19 cellular contexts compared by ENCODE assay signal in the genomic region with DNA sequence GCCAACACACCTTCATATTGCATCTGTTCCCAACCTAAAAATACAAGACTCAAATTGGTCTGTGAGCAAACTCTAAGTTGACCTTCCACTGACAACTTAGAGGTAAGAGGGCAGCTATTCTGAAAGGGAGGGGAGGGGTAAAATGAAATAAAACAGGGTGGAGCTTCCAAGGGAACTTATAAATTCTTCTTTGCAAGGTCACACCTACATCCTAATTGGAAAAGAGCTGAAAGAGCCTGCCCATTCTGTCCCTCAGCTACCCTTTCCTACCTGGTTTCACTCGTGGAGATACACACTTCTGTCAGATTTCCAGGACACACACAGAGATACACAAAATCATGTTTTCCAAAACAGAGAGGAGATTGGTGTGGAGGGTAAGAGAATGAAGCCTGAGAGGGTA. TPM values are rescaled to one million over a fixed set of nuclear protein-coding genes. Genes with fewer than 3 reads are reported as not detected.
DNase-seq lines count a peak whose midpoint lies in the region; TF ChIP-seq lines count a peak whose summit lies in the region.
"Had no signal": no experiment of that assay in that cellular context is flagged by ENCODE, and none has a peak within 500 bp of the region (broad histone marks: within the 10 kb centered on the region; RNA-seq: fewer than 3 reads in every experiment).

No MANE protein-coding gene starts in this region.

- no peak overlapping the region for H2AK5ac ChIP-seq in mesenchymal stem cell (ENCODE audit: low read length, severe bottlenecking)

- H3K9ac ChIP-seq in MM.1S (ENCODE audit: low read length) (peak overlapping the region; percentile 74; the same call in 1 of the 2 replicates), mesenchymal stem cell (ENCODE audit: low read length) (no peak overlapping the region)

- H3K27me3 ChIP-seq in MM.1S (replicated peaks; ENCODE audit: insufficient read depth, low read length): no peaks in the 10 kb centered on the region
- peaks cover 23 to 36% of the 10 kb centered on the region in 2 experiments for H3K27me3 ChIP-seq in mesenchymal stem cell (ENCODE audit: control insufficient read depth in 1 of 2, insufficient read depth in 1 of 2, low read length in 2 of 2)
- H3K27me3 ChIP-seq: thyroid gland had no signal

- H4K8ac ChIP-seq in mesenchymal stem cell (ENCODE audit: low read length): no peak overlapping the region

- H3K14ac ChIP-seq in mesenchymal stem cell (ENCODE audit: low read length in 2 of 2): no peak overlapping the region

- no peaks in the 10 kb centered on the region for H3K9me2 ChIP-seq in MM.1S (replicated peaks; ENCODE audit: insufficient read depth, low read length)

- no peak overlapping the region for H3K27ac Mint-ChIP-seq in nephron progenitor cell
- H3K27ac Mint-ChIP-seq: activated T-helper 17 cell treated with anti-CD3 and anti-CD28 coated beads, Interleukin-2, amount 50 U/mL, for 72 hours had no signal

- H2AFZ ChIP-seq in MM.1S (ENCODE audit: low read length) (no peak overlapping the region), mesenchymal stem cell (ENCODE audit: low read depth, low read length) (no peak overlapping the region)

- H3K4me1 ChIP-seq in MM.1S (ENCODE audit: low read length): peaks cover 35% of the 10 kb centered on the region
- peaks cover 7% of the 10 kb centered on the region for H3K4me1 ChIP-seq in mesenchymal stem cell (ENCODE audit: control insufficient read depth, insufficient read depth, low read depth, low read length)
- H3K4me1 ChIP-seq: sigmoid colon had no signal

- H2BK5ac ChIP-seq in mesenchymal stem cell (ENCODE audit: low read depth, low read length, poor library complexity, severe bottlenecking): no peak overlapping the region

- no peak for TF ChIP-seq CTCF in GM12864 (IDR thresholded peaks at IDR 0.05; ENCODE audit: low read depth, low read length, missing control alignments)
- no peak for TF ChIP-seq CTCF in MM.1S (IDR thresholded peaks at IDR 0.05; ENCODE audit: low read length)
- no peak for TF ChIP-seq CTCF in epithelial cell of proximal tubule (conservative IDR thresholded peaks at IDR 0.05; ENCODE audit: low read depth, low read length)
- TF ChIP-seq CTCF in nephron progenitor cell (IDR thresholded peaks at IDR 0.05): no peak

- peaks cover 43% of the 10 kb centered on the region for H3K79me2 ChIP-seq in MM.1S (ENCODE audit: low read length)

- peak overlapping the region; percentile 64; the same call in 1 of the 2 replicates for H3K4me3 ChIP-seq in GM12864 (ENCODE audit: low read depth, low read length)
- peak overlapping the region; percentile 92 for H3K4me3 ChIP-seq in MM.1S (ENCODE audit: low read length)
- H3K4me3 ChIP-seq in epithelial cell of proximal tubule (ENCODE audit: low read depth, low read length): peak overlapping the region; percentile 80
- H3K4me3 ChIP-seq in mesenchymal stem cell (ENCODE audit: insufficient read depth in 1 of 2, low read depth in 1 of 2, low read length in 2 of 2): no peak overlapping the region

- H2BK12ac ChIP-seq in mesenchymal stem cell (ENCODE audit: low read length in 2 of 2): no peak overlapping the region

- H3F3A ChIP-seq in MM.1S (ENCODE audit: insufficient read depth, low read length): peaks cover 26% of the 10 kb centered on the region

- H3K4me2 ChIP-seq in MM.1S (ENCODE audit: low read depth, low read length): peak overlapping the region; percentile 97
- no peak overlapping the region for H3K4me2 ChIP-seq in mesenchymal stem cell (ENCODE audit: low read length, poor library complexity, severe bottlenecking)

- no peak overlapping the region for H3K4ac ChIP-seq in mesenchymal stem cell (ENCODE audit: low read depth in 1 of 2, low read length in 2 of 2)

- no peaks in the 10 kb centered on the region for H4K20me1 ChIP-seq in MM.1S (ENCODE audit: insufficient read depth, low read length)

- H4K91ac ChIP-seq in mesenchymal stem cell (ENCODE audit: low read length): no peak overlapping the region

- no peak overlapping the region for H3K23ac ChIP-seq in mesenchymal stem cell (ENCODE audit: low read length in 2 of 2)

- no peaks in the 10 kb centered on the region for H3K9me3 Mint-ChIP-seq in nephron progenitor cell
- H3K9me3 Mint-ChIP-seq: activated T-helper 17 cell treated with anti-CD3 and anti-CD28 coated beads, Interleukin-2, amount 50 U/mL, for 72 hours had no signal

- H3K4me1 Mint-ChIP-seq in nephron progenitor cell: peaks cover 9% of the 10 kb centered on the region
- H3K4me1 Mint-ChIP-seq: activated T-helper 17 cell treated with anti-CD3 and anti-CD28 coated beads, Interleukin-2, amount 50 U/mL, for 72 hours had no signal

- no peak overlapping the region for H3K18ac ChIP-seq in mesenchymal stem cell (ENCODE audit: low read depth in 1 of 2, low read length in 2 of 2)

- peak overlapping the region; percentile 58 for H3K4me3 Mint-ChIP-seq in nephron progenitor cell
- H3K4me3 Mint-ChIP-seq: activated T-helper 17 cell treated with anti-CD3 and anti-CD28 coated beads, Interleukin-2, amount 50 U/mL, for 72 hours had no signal

- H3K36me3 Mint-ChIP-seq in nephron progenitor cell (ENCODE audit: low read depth): no peaks in the 10 kb centered on the region

- no peak overlapping the region for H2BK120ac ChIP-seq in mesenchymal stem cell (ENCODE audit: low read depth, low read length)

- H3K79me1 ChIP-seq in mesenchymal stem cell (replicated peaks; ENCODE audit: low read length, poor library complexity, severe bottlenecking): no peaks in the 10 kb centered on the region

- H2BK15ac ChIP-seq in mesenchymal stem cell (ENCODE audit: low read depth, poor library complexity, severe bottlenecking): no peak overlapping the region

- WGBS in mesenchymal stem cell: no CpG with 5 or more reads among the region's 1 CpG

- H3K9me3 ChIP-seq in MM.1S (replicated peaks; ENCODE audit: insufficient read depth, low read length): no peaks in the 10 kb centered on the region
- H3K9me3 ChIP-seq in mesenchymal stem cell (ENCODE audit: control insufficient read depth, low read length): no peaks in the 10 kb centered on the region
- H3K9me3 ChIP-seq: sigmoid colon, thyroid gland had no signal

- H3K27me3 Mint-ChIP-seq in nephron progenitor cell (ENCODE audit: low read depth, poor library complexity): peaks cover 54% of the 10 kb centered on the region

- no peak overlapping the region for H3K27ac ChIP-seq in MM.1S (ENCODE audit: low read length)
- H3K27ac ChIP-seq in mesenchymal stem cell (ENCODE audit: low read length, poor library complexity, severe bottlenecking): no peak overlapping the region
- H3K27ac ChIP-seq: sigmoid colon had no signal

- DNase-seq in GM12864 (ENCODE audit: low read depth) (no peak), MM.1S (no peak), epithelial cell of proximal tubule (ENCODE audit: low read depth) (no peak), nephron progenitor cell (no peak), hepatic stellate cell (ENCODE audit: low spot score) (no peak), mesenchymal stem cell (no peak), glomerular visceral epithelial cell (ENCODE audit: extremely low spot score) (no peak), DMS 273 (lab: John Stamatoyannopoulos, UW; ENCODE audit: unreplicated experiment) (no peak)
- DNase-seq: activated CD4-positive, CD25-positive, alpha-beta regulatory T cell; cerebellar nuclear complex; islet precursor cell; NCI-H1048; NCI-H2081 treated with DMSO at 0.1 percent for 48 hours; sigmoid colon; stimulated activated CD4-positive, alpha-beta T cell treated with anti-CD3 and anti-CD28 coated beads, Interleukin-4, amount 100 ng/mL, for 24 hours had no signal

- H3K36me3 ChIP-seq in MM.1S (replicated peaks; ENCODE audit: insufficient read depth, low read length) (no peaks in the 10 kb centered on the region), mesenchymal stem cell (ENCODE audit: control insufficient read depth in 1 of 2, insufficient read depth in 2 of 2, low read depth in 1 of 2, low read length in 2 of 2) (no peaks in the 10 kb centered on the region)
- H3K36me3 ChIP-seq: sigmoid colon, thyroid gland had no signal

RNA-seq across cellular contexts. Expression of a gene that starts 1.0 kb away (rescaled TPM):
- total RNA-seq in epithelial cell of proximal tubule: 2.2 and 2.8 TPM in 2 replicates
- polyA plus RNA-seq in mesenchymal stem cell (2013, experiment 1 of 2): not detected
- not detected for polyA plus RNA-seq in mesenchymal stem cell (2013, experiment 2 of 2)
- total RNA-seq: activated CD8-positive, alpha-beta memory T cell treated with anti-CD3 and anti-CD28 coated beads for 36 hours; omental fat pad; sigmoid colon had no signal

RNA-seq across cellular contexts. Expression of a gene that starts 34.1 kb away (rescaled TPM):
- not detected in 2 replicates for total RNA-seq in epithelial cell of proximal tubule
- not detected for polyA plus RNA-seq in mesenchymal stem cell (2013, experiment 1 of 2)
- not detected for polyA plus RNA-seq in mesenchymal stem cell (2013, experiment 2 of 2)

Comparison
In these comparisons a context has a peak if more than half of its experiments do, and no peak if none do; other contexts are left out.
1. H3K4me3 ChIP-seq: peak in GM12864 (single experiment), MM.1S (single experiment) and epithelial cell of proximal tubule (single experiment); none in mesenchymal stem cell (0 of 2).